1 cellular context compared by ENCODE assay signal in genomic region chr2:102736174-102736606, GRCh38.
A peak's percentile ranks its signal among the peaks of the same experiment; 100 is the strongest.
TF ChIP-seq lines count a peak whose summit lies in the region.

No MANE protein-coding gene starts in this region.

TF ChIP-seq in HepG2, 621 proteins besides CTCF, POLR2A, EP300 and RAD21 (continued from another document and continues in another):
- no peak for TF ChIP-seq ZBTB40 (IDR thresholded peaks at IDR 0.05)
- no peak for TF ChIP-seq ZBTB40 (CRISPR knock-in tag; IDR thresholded peaks at IDR 0.05)
- TF ChIP-seq SMAD1 (CRISPR knock-in tag; IDR thresholded peaks at IDR 0.05; ENCODE audit: borderline replicate concordance, low read depth): no peak
- no peak; the same call in 1 of the 2 replicates for TF ChIP-seq ZNF318 (CRISPR knock-in tag; IDR thresholded peaks at IDR 0.05)
- TF ChIP-seq GRHL1 (CRISPR knock-in tag; conservative IDR thresholded peaks at IDR 0.05): no peak
- TF ChIP-seq CREB3 (CRISPR knock-in tag; IDR thresholded peaks at IDR 0.05): no peak
- no peak for TF ChIP-seq SP4 (CRISPR knock-in tag; IDR thresholded peaks at IDR 0.05)
- 0 out of 2 replicates have a peak, but pooled peaks have one; percentile 9 for TF ChIP-seq STAT6 (CRISPR knock-in tag; IDR thresholded peaks at IDR 0.05; ENCODE audit: borderline replicate concordance)
- no peak for TF ChIP-seq HNF1A (IDR thresholded peaks at IDR 0.05; ENCODE audit: low read depth)
- no peak; the same call in 1 of the 2 replicates for TF ChIP-seq HNF1A (CRISPR knock-in tag; IDR thresholded peaks at IDR 0.05; ENCODE audit: borderline replicate concordance)
- TF ChIP-seq GMEB2 (CRISPR knock-in tag; IDR thresholded peaks at IDR 0.05; ENCODE audit: low read depth): no peak
- TF ChIP-seq ZNF101 (CRISPR knock-in tag; IDR thresholded peaks at IDR 0.05; ENCODE audit: borderline replicate concordance, low read depth): no peak
- TF ChIP-seq TOPORS (CRISPR knock-in tag; IDR thresholded peaks at IDR 0.05): no peak
- TF ChIP-seq CBX5 (CRISPR knock-in tag; IDR thresholded peaks at IDR 0.05; ENCODE audit: borderline replicate concordance): no peak
- no peak for TF ChIP-seq NBN (conservative IDR thresholded peaks at IDR 0.05)
- TF ChIP-seq TAF1 (CRISPR knock-in tag; IDR thresholded peaks at IDR 0.05): no peak
- TF ChIP-seq EHMT2 (IDR thresholded peaks at IDR 0.05; ENCODE audit: borderline replicate concordance, low read depth, low read length): no peak
- TF ChIP-seq ATRX (CRISPR knock-in tag; IDR thresholded peaks at IDR 0.05; ENCODE audit: borderline replicate concordance): no peak
